8 cellular contexts compared by ENCODE assay signal in genomic region chr14:39266589-39266870, GRCh38. TPM values are rescaled to one million over a fixed set of nuclear protein-coding genes. Genes with fewer than 3 reads are reported as not detected.
DNase-seq lines count a peak whose midpoint lies in the region; ATAC-seq lines count a peak whose summit lies in the region.

No MANE protein-coding gene starts in this region.

- H3K4me3 ChIP-seq in GM08714 (ENCODE audit: low read length) (peak overlapping the region; percentile 100; the same call in 1 of the 2 replicates), iPS-18c (ENCODE audit: insufficient read depth, low read depth, low read length) (peak overlapping the region; percentile 82)
- H3K4me3 ChIP-seq in Jurkat, Clone E6-1 (ENCODE audit: low read length) = peak overlapping the region; percentile 59

- no peaks in the 10 kb centered on the region for H3K9me3 ChIP-seq in iPS-18c (ENCODE audit: control insufficient read depth, insufficient read depth, low read length)

- no peak for DNase-seq in Jurkat, Clone E6-1 (ENCODE audit: low read depth, low spot score)
- DNase-seq in amniotic stem cell (lab: John Stamatoyannopoulos, UW) = peak; percentile 39
- DNase-seq in stimulated activated CD8-positive, alpha-beta memory T cell treated with anti-CD3 and anti-CD28 coated beads, Interleukin-12 subunit alpha, Interleukin-12 subunit beta, amount 100 ng/mL, for 1 hour (ENCODE audit: low read depth) = peak; percentile 7
- no peak for DNase-seq in HPDE6-E6E7 (ENCODE audit: extremely low spot score)
- no peak for DNase-seq in cerebellum (ENCODE audit: low spot score)

- peak; percentile 37 for ATAC-seq in GM21619 (IDR thresholded peaks at IDR 0.05; ENCODE audit: unreplicated experiment)

RNA-seq across cellular contexts. Expression of gene MIA2, which starts 32.8 kb away (rescaled TPM):
- 16.6 TPM for polyA plus RNA-seq in Jurkat, Clone E6-1 (2012; ENCODE audit: insufficient read depth, insufficient read length)
- total RNA-seq in cerebellum = 17.9 TPM

Comparison
In these comparisons a context has a peak if more than half of its experiments do, and no peak if none do; other contexts are left out.
1. DNase-seq: peak in amniotic stem cell (single experiment) and stimulated activated CD8-positive, alpha-beta memory T cell treated with anti-CD3 and anti-CD28 coated beads, Interleukin-12 subunit alpha, Interleukin-12 subunit beta, amount 100 ng/mL, for 1 hour (single experiment); none in Jurkat, Clone E6-1 (single experiment), HPDE6-E6E7 (single experiment) and cerebellum (single experiment).
2. Peak in every context shown above with its lines, with median percentiles within 50 percentile points of each other: H3K4me3 ChIP-seq.